In the genomic region with DNA sequence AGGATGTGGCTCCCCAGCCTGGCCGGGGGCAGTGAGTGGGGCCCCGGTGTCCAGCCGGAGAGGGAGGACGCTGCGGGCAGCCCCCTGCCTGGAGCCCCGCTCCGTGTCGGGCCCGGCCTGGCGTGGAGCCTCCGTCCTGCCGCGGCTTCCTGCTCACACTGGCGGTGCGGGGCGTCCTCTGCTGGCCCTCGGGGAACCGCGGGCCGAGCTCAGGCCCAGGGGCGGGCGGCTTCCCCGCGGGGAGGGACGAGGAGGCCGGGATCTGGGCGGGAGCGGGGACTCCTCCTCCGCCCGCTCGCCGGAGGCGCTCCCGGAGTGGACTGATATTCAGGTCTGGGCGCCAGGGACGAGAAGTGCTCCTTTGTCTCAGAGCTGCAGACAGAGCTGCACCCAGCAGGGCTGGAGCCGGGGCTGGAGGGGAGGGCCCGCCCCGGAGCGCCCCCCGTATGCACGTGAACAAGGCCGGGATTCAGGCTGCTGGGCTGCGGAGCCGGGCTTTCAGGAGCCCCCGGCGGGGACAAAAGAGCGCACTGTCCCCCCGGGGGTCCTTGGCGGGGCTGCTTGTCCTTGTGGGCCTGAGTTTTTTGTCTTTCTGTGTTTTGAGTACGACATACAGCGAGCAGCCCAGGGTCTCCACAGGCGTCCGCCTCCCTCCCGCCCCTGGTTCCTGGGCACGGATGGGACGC, we compare ENCODE assay signal across 1 cellular context.
TF ChIP-seq lines count a peak whose summit lies in the region.

No MANE protein-coding gene starts in this region.

TF ChIP-seq in IMR-90, 13 proteins besides CTCF, POLR2A, EP300 and RAD21 (continued from another document):
- TF ChIP-seq, protein P1, sequence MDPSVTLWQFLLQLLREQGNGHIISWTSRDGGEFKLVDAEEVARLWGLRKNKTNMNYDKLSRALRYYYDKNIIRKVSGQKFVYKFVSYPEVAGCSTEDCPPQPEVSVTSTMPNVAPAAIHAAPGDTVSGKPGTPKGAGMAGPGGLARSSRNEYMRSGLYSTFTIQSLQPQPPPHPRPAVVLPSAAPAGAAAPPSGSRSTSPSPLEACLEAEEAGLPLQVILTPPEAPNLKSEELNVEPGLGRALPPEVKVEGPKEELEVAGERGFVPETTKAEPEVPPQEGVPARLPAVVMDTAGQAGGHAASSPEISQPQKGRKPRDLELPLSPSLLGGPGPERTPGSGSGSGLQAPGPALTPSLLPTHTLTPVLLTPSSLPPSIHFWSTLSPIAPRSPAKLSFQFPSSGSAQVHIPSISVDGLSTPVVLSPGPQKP (IDR thresholded peaks at IDR 0.05; ENCODE audit: borderline replicate concordance, low read depth, low read length), result no peak
- TF ChIP-seq, protein P2, sequence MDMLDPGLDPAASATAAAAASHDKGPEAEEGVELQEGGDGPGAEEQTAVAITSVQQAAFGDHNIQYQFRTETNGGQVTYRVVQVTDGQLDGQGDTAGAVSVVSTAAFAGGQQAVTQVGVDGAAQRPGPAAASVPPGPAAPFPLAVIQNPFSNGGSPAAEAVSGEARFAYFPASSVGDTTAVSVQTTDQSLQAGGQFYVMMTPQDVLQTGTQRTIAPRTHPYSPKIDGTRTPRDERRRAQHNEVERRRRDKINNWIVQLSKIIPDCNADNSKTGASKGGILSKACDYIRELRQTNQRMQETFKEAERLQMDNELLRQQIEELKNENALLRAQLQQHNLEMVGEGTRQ (IDR thresholded peaks at IDR 0.05; ENCODE audit: low read depth, low read length), result no peak
